In the genomic region with DNA sequence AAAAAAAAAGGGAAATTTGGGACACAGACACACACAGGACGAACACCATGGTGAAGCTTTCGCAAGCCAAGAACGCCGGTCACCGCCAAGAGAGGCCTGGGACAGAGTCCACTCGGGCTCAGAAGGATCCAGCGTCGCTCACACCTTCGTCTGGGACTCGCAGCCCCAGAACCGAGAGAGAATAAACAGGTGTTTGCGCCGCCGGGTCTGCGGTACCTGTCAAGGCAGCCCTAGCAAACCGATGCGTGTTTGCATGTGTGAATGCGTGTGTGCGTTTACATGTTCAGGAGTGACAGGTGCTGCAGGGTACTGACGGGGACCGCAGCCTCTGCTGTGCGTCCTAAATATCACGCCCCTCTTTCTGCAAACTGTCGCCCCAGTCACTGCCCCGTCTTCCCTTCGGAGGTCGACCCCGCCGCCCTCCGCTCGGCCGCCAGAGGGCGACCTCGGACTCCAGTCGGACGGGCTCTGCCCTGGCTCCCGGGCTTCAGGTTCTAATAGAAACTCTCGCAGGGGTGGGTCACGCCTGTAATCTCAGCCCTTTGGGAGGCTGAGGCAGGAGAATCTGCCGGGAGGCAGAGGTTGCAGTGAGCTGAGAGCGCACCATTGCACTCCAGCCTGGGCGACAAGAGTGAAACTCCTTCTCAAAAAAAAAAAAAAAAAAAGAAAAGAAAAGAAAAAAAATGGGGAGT, we compare ENCODE assay signal across 8 cellular contexts. TPM values are rescaled to one million over a fixed set of nuclear protein-coding genes. Genes with fewer than 3 reads are reported as not detected.
A peak's percentile ranks its signal among the peaks of the same experiment; 100 is the strongest.
DNase-seq lines count a peak whose midpoint lies in the region; ATAC-seq and TF ChIP-seq lines count a peak whose summit lies in the region.

No MANE protein-coding gene starts in this region.

- 14% methylated on average over 38 of the region's 42 CpGs for WGBS in esophagus muscularis mucosa

- 0 out of 2 replicates have a peak, but pooled peaks cover 3% of the 10 kb centered on the region for H3F3A ChIP-seq in OCI-LY1 (ENCODE audit: insufficient read depth, low read length)

- H3K27me3 ChIP-seq in OCI-LY1 (ENCODE audit: insufficient read depth, low read length), result no peaks in the 10 kb centered on the region; the same call in 1 of the 2 replicates
- H3K27me3 ChIP-seq in esophagus muscularis mucosa, result peaks cover 0 to 9% (median 0%) of the 10 kb centered on the region in 4 donors

- peaks cover 32 to 51% (median 34%) of the 10 kb centered on the region in 3 donors for H3K4me1 Mint-ChIP-seq in naive B cell

- no peak overlapping the region for H2AFZ ChIP-seq in OCI-LY1 (ENCODE audit: low read length)

- TF ChIP-seq CTCF in OCI-LY1 (IDR thresholded peaks at IDR 0.05; ENCODE audit: low read length) (peak; percentile 81), esophagus muscularis mucosa (IDR thresholded peaks at IDR 0.05) (peak; percentile 90 to 93 (median 92))

- H3K36me3 ChIP-seq in OCI-LY1 (ENCODE audit: insufficient read depth, low read length) (peaks cover 12% of the 10 kb centered on the region), esophagus muscularis mucosa (peaks cover 4 to 16% (median 14%) of the 10 kb centered on the region in 4 donors)

- no peak for TF ChIP-seq POLR2A in esophagus muscularis mucosa (IDR thresholded peaks at IDR 0.05; ENCODE audit: low read depth)

- H3K9me2 ChIP-seq in OCI-LY1 (ENCODE audit: low read depth, low read length), result no peaks in the 10 kb centered on the region

- H3K9me3 Mint-ChIP-seq in naive B cell, result peaks cover 0 to 3% (median 0%) of the 10 kb centered on the region in 7 donors

- H3K4me3 ChIP-seq in OCI-LY1 (ENCODE audit: low read depth, low read length, poor library complexity, severe bottlenecking) (peak overlapping the region; percentile 7), esophagus muscularis mucosa (peak overlapping the region; percentile 42 to 54 (median 44))

- H3K27ac ChIP-seq in OCI-LY1 (ENCODE audit: low read depth, low read length, poor library complexity, severe bottlenecking), result no peak overlapping the region
- no peak overlapping the region for H3K27ac ChIP-seq in esophagus muscularis mucosa (replicated peaks in 1 of 4)

- H4K20me1 ChIP-seq in OCI-LY1 (ENCODE audit: insufficient read depth, low read length), result no peaks in the 10 kb centered on the region

- DNase-seq in G401 (ENCODE audit: low spot score) (peak; percentile 80), activated T-cell treated with anti-CD3 and anti-CD28 coated beads for 4 hours (peak; percentile 74), esophagus muscularis mucosa (ENCODE audit: extremely low spot score) (no peak), naive B cell (peak; percentile 85)
- peak; percentile 61 to 72 for DNase-seq in stimulated activated CD8-positive, alpha-beta memory T cell treated with anti-CD3 and anti-CD28 coated beads, Interleukin-7, amount 100 ng/mL, for 48 hours (ENCODE audit: extremely low read depth in 1 of 2, low read depth in 1 of 2)

- peak overlapping the region; percentile 14 to 97 (median 84) for H3K27ac Mint-ChIP-seq in naive B cell

- in situ Hi-C loops in G401 (cut with HindIII; ENCODE audit: low sequenced_read_pairs), result no loop called here

- no peak for TF ChIP-seq EP300 in esophagus muscularis mucosa (IDR thresholded peaks at IDR 0.05)

- H3K9ac ChIP-seq in OCI-LY1 (ENCODE audit: low read length), result no peak overlapping the region

- H3K27me3 Mint-ChIP-seq in naive B cell, result no peaks in the 10 kb centered on the region

- ATAC-seq in HG03442 (IDR thresholded peaks at IDR 0.05; ENCODE audit: unreplicated experiment) (peak; percentile 54), naive B cell (ENCODE audit: low read depth in 2 of 2) (peak; percentile 76 to 80), HG02970 (IDR thresholded peaks at IDR 0.05; ENCODE audit: low FRiP score, unreplicated experiment) (no peak)

- no peaks in the 10 kb centered on the region for H3K79me2 ChIP-seq in OCI-LY1 (ENCODE audit: insufficient read depth, low read length)

- peak overlapping the region; percentile 51 for H3K4me2 ChIP-seq in OCI-LY1 (ENCODE audit: low read length)

- no peaks in the 10 kb centered on the region for H3K36me3 Mint-ChIP-seq in naive B cell

- intact Hi-C loops in esophagus muscularis mucosa (cut with DNase I), result loop anchor here (5.0 kb wide), 1 partner anchor 143 kb away; no protein-coding TSS in a partner anchor

- H3K9me3 ChIP-seq in OCI-LY1 (ENCODE audit: low read length) (peaks cover 8% of the 10 kb centered on the region; the same call in 1 of the 2 replicates), esophagus muscularis mucosa (peaks cover 0 to 3% (median 0%) of the 10 kb centered on the region in 4 donors)

- H3K4me3 Mint-ChIP-seq in naive B cell, result peak overlapping the region; percentile 71 to 95 (median 86)

- peaks cover 18% of the 10 kb centered on the region for H3K4me1 ChIP-seq in OCI-LY1 (ENCODE audit: insufficient read depth, low read length, severe bottlenecking)
- peaks cover 10 to 20% (median 16%) of the 10 kb centered on the region in 4 donors for H3K4me1 ChIP-seq in esophagus muscularis mucosa

RNA-seq across cellular contexts. Expression of a gene that starts 11.8 kb away (rescaled TPM):
- 74.7 and 81.9 TPM in 2 replicates for total RNA-seq in G401 (2014; rRNA removed; shearing (Covaris generic))
- total RNA-seq in esophagus muscularis mucosa, result 10 to 100 TPM; 34.1 to 52.6 (median 48.5) TPM
- polyA plus RNA-seq in naive B cell (ENCODE audit: low read depth in 6 of 6), result 10 to 100 TPM; 17.6 to 40.7 (median 25.1) TPM

RNA-seq across cellular contexts. Expression of a gene that starts 24.0 kb away (rescaled TPM):
- total RNA-seq in G401 (2014; rRNA removed; shearing (Covaris generic)), result 8.6 and 13.5 TPM in 2 replicates
- 1 to 10 TPM; 3.8 to 5.6 (median 4.4) TPM for total RNA-seq in esophagus muscularis mucosa
- 1 to 10 TPM; 1.9 to 6.1 (median 3.6) TPM for polyA plus RNA-seq in naive B cell (ENCODE audit: low read depth in 6 of 6)

RNA-seq across cellular contexts. Expression of a gene that starts 24.0 kb away (rescaled TPM):
- total RNA-seq in G401 (2014; rRNA removed; shearing (Covaris generic)), result 45.9 and 70.6 TPM in 2 replicates
- total RNA-seq in esophagus muscularis mucosa, result 10 to 100 TPM; 26.6 to 76.5 (median 59.3) TPM
- 10 to 100 TPM; 18.9 to 35.1 (median 25.6) TPM for polyA plus RNA-seq in naive B cell (ENCODE audit: low read depth in 6 of 6)

RNA-seq across cellular contexts. Expression of a gene that starts 43.9 kb away (rescaled TPM):
- 94.4 and 130 TPM in 2 replicates for total RNA-seq in G401 (2014; rRNA removed; shearing (Covaris generic))
- 100 to 1,000 TPM in 2 of 4 donors, 10 to 100 TPM in 2; 89.7 to 125 (median 102) TPM for total RNA-seq in esophagus muscularis mucosa
- polyA plus RNA-seq in naive B cell (ENCODE audit: low read depth in 6 of 6), result 100 to 1,000 TPM in 1 of 6 donors, 10 to 100 TPM in 5; 59.4 to 113 (median 78.2) TPM
